In genomic region chr6:87728706-87729105, GRCh38 we compare ENCODE assay signal across 1 cellular context.
TF ChIP-seq lines count a peak whose summit lies in the region.

No MANE protein-coding gene starts in this region.

TF ChIP-seq in SK-N-SH, 30 proteins besides CTCF, POLR2A, EP300 and RAD21 (continued from another document):
- TF ChIP-seq ZBTB33 (IDR thresholded peaks at IDR 0.05; ENCODE audit: borderline replicate concordance, low read depth) (no peak), SIN3A (IDR thresholded peaks at IDR 0.05; ENCODE audit: borderline replicate concordance, low read depth, low read length) (no peak)
